Comparison of ENCODE assay signal across 19 cellular contexts in the genomic region with DNA sequence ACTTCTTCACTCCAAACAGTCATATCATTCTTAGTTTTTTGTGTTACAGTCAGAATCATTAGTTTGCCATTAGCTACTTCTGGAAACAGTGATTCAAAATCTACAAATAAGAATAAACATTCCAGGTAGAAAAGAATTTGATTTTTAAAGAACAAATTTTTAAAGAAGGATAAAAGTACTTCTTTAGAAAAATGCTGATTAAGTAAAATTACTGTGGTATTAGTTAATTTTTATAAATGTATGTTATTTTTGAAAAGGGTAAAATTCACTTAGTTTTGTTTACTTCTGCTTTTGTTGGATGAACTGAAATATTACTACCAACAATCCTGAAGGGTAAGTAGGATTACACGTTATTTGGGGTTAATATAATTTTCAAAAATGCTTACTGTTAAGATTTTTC. TPM values are rescaled to one million over a fixed set of nuclear protein-coding genes. Genes with fewer than 3 reads are reported as not detected.
A peak's percentile ranks its signal among the peaks of the same experiment; 100 is the strongest.
DNase-seq lines count a peak whose midpoint lies in the region; ATAC-seq, FAIRE-seq and TF ChIP-seq lines count a peak whose summit lies in the region.
"Had no signal": no experiment of that assay in that cellular context is flagged by ENCODE, and none has a peak within 500 bp of the region (broad histone marks: within the 10 kb centered on the region; RNA-seq: fewer than 3 reads in every experiment).

No MANE protein-coding gene starts in this region.

- H3K27ac ChIP-seq in A549 (no peak overlapping the region), kidney (ENCODE audit: low read depth in 2 of 2, low read length in 2 of 2) (no peak overlapping the region)
- H3K27ac ChIP-seq: C4-2B had no signal

- CTCF ChIA-PET in A549 (lab: Yijun Ruan, JAX), result interaction anchor here (1.1 to 1.4 kb wide), 2 partner anchors 14 to 1664 kb away, joined by 5 read pairs; no protein-coding TSS in a partner anchor

- peaks cover 75% of the 10 kb centered on the region for H4K20me1 ChIP-seq in Loucy (ENCODE audit: insufficient read depth, low read length, poor library complexity, severe bottlenecking)

- WGBS in A549 (ENCODE audit: missing lambda C conversion rate), result 79% methylated on average over 1 of the region's 1 CpG

- no peak overlapping the region for H2AFZ ChIP-seq in Loucy (ENCODE audit: low read length)
- H2AFZ ChIP-seq: GM23338 had no signal

- peaks cover 32% of the 10 kb centered on the region; the same call in 1 of the 2 replicates for H3K79me2 ChIP-seq in Loucy (ENCODE audit: insufficient read depth, low read length)

- H3K4me3 ChIP-seq in A549 (no peak overlapping the region), Loucy (ENCODE audit: low read length, poor library complexity, severe bottlenecking) (no peak overlapping the region), kidney (ENCODE audit: low read length in 2 of 2) (no peak overlapping the region), foreskin fibroblast (ENCODE audit: low read depth in 1 of 2, low read length in 2 of 2) (no peak overlapping the region)
- H3K4me3 ChIP-seq: GM23338 had no signal

- H3K4me2 ChIP-seq in A549 (no peak overlapping the region), Loucy (ENCODE audit: low read depth, low read length, poor library complexity, severe bottlenecking) (peak overlapping the region; percentile 37)
- H3K4me2 ChIP-seq: GM23338 had no signal

- FAIRE-seq in A549 (lab: Jason Lieb, UNC), result no peak
- FAIRE-seq in colon (lab: Jason Lieb, UNC), result peak; percentile 45
- FAIRE-seq in kidney (lab: Jason Lieb, UNC), result peak; percentile 86
- FAIRE-seq: D721Med, GM12892, GM18507, H54 had no signal

- ATAC-seq in A549, result no peak
- ATAC-seq: GM23338 had no signal

- no peak for TF ChIP-seq RAD21 in A549 (conservative IDR thresholded peaks at IDR 0.05 in 1 of 2, IDR thresholded peaks at IDR 0.05 in 1 of 2)

- no peak overlapping the region for H3K9ac ChIP-seq in Loucy (ENCODE audit: low read depth, low read length, poor library complexity, severe bottlenecking)
- H3K9ac ChIP-seq in kidney (ENCODE audit: low read length in 2 of 2), result no peak overlapping the region

- no peaks in the 10 kb centered on the region for H3K9me2 ChIP-seq in Loucy (replicated peaks; ENCODE audit: low read depth, low read length)

- TF ChIP-seq EP300 in A549 (IDR thresholded peaks at IDR 0.05), result no peak

- no peaks in the 10 kb centered on the region for H3F3A ChIP-seq in Loucy (ENCODE audit: low read depth)

- H3K36me3 ChIP-seq in Loucy (ENCODE audit: insufficient read depth, low read length) (peaks cover 86% of the 10 kb centered on the region), kidney (ENCODE audit: control insufficient read depth in 1 of 2, insufficient read depth in 2 of 2, low read length in 2 of 2) (peaks cover 11 to 34% of the 10 kb centered on the region in 2 donors)

- H3K4me1 ChIP-seq in A549 (no peaks in the 10 kb centered on the region; the same call in 2 of the 3 replicates), Loucy (ENCODE audit: insufficient read depth, low read length, poor library complexity, severe bottlenecking) (peaks cover 20% of the 10 kb centered on the region), kidney (ENCODE audit: control insufficient read depth in 1 of 2, insufficient read depth in 1 of 2, low read depth in 1 of 2, low read length in 2 of 2) (no peaks in the 10 kb centered on the region)

- TF ChIP-seq POLR2A in A549 (IDR thresholded peaks at IDR 0.05; ENCODE audit: low read length), result no peak

- no peak for DNase-seq in A549 (ENCODE audit: low read depth in 1 of 2, low spot score in 1 of 2)
- DNase-seq in kidney, result no peak
- no peak for DNase-seq in NCI-H82 (lab: John Stamatoyannopoulos, UW)
- DNase-seq in activated T-cell treated with anti-CD3 and anti-CD28 coated beads for 4 hours, result no peak
- no peak for DNase-seq in KG1 (lab: John Stamatoyannopoulos, UW)
- DNase-seq in foreskin fibroblast, result no peak
- DNase-seq: AML-193; Caco-2; CD4-positive, alpha-beta T cell; GDM1; HCEC 1CT had no signal

- TF ChIP-seq CTCF in A549 (IDR thresholded peaks at IDR 0.05) (no peak), Loucy (conservative IDR thresholded peaks at IDR 0.05; ENCODE audit: low read length) (no peak), kidney (IDR thresholded peaks at IDR 0.05; ENCODE audit: borderline replicate concordance, extremely low read depth, insufficient read depth) (no peak), foreskin fibroblast (IDR thresholded peaks at IDR 0.05; ENCODE audit: low read depth, low read length) (no peak)

- intact Hi-C loops in kidney (cut with DNase I), result no loop called here

- H3K27me3 ChIP-seq in Loucy (ENCODE audit: insufficient read depth, low read length, poor library complexity, severe bottlenecking), result no peaks in the 10 kb centered on the region

- POLR2A ChIA-PET in A549 (lab: Yijun Ruan, JAX), result no interaction called here

- H3K9me3 ChIP-seq in A549 (no peaks in the 10 kb centered on the region), Loucy (ENCODE audit: insufficient read depth, low read depth, low read length) (no peaks in the 10 kb centered on the region), kidney (ENCODE audit: control insufficient read depth in 1 of 2, low read length in 2 of 2) (no peaks in the 10 kb centered on the region)
- H3K9me3 ChIP-seq: Caco-2 had no signal

TF ChIP-seq in A549, 52 proteins besides CTCF, POLR2A, EP300 and RAD21:
- peak; percentile 91 for TF ChIP-seq MAFK (IDR thresholded peaks at IDR 0.05; ENCODE audit: partially characterized antibody)
- TF ChIP-seq, protein P1, sequence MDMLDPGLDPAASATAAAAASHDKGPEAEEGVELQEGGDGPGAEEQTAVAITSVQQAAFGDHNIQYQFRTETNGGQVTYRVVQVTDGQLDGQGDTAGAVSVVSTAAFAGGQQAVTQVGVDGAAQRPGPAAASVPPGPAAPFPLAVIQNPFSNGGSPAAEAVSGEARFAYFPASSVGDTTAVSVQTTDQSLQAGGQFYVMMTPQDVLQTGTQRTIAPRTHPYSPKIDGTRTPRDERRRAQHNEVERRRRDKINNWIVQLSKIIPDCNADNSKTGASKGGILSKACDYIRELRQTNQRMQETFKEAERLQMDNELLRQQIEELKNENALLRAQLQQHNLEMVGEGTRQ (IDR thresholded peaks at IDR 0.05), result no peak

RNA-seq across cellular contexts. Expression of gene MMADHC, which starts 11.8 kb away (rescaled TPM):
- polyA plus RNA-seq in A549 (2011; rRNA removed) (140 and 180 TPM in 2 replicates), A549 (2017; fragmentation: RNase III; extraction: RNeasy Plus Mini Kit Qiagen cat#74134 plus additional on column Dnase treatment) (103 to 107 TPM (median 106 TPM) in 3 replicates), kidney (ENCODE audit: insufficient read depth, low read depth, low replicate concordance) (84.8 TPM)
- 39.7 and 40.3 TPM in 2 replicates for polyA plus RNA-seq in A549 (2012; cell fraction: cytosol; rRNA removed)
- polyA plus RNA-seq in A549 (2012; cell fraction: nucleus; rRNA removed), result 13.1 and 20.4 TPM in 2 replicates
- 59.2 and 62.3 TPM in 2 replicates for polyA minus RNA-seq in A549 (2011; rRNA and poly(A)+ RNA removed)
- total RNA-seq in kidney, result 77.1 TPM
